Comparison of ENCODE assay signal across 23 cellular contexts in the genomic region with DNA sequence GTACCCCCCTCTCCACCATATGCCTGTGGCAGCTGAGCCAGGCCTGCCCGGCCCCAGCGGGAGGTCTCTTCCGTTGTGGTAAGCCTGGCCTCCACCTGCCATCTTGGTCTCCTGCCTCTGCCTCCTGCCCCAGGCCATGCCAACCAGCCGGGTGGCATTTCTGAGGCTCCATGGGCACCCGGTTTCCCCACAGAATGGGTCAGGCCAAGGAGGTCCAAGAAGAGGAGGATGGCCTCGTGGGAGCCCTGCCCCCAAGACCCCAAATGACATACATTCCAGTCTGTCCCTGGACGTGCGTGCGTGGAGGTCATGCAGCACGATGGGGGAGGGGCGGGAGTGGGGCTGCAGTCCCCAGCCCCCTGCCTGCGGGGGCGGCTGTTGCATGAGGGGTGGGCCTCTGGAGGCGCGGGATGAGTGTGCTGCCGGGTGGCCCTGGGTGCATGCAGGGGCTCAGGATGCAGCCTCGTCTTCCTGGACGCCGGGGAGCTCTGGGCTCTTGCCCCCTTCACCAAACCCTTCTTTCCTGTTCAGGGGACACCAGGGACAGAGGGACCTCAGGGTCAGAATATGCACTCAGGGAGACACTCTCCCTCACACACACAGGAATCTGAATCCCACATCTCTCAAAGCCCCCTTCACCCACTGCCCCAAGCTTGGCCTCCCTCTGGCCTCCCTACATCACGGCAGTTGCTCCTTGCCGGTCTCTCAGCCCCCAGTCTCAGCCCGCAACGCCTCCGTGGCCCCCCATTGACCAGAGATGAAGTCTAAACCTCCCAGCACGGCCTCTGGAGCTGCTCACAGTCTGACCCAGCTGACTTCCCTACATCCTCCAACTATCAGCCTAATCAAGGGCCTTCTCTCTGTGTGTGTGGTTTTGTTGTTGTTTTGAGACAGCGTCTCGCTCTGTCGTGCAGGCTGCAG. TPM values are rescaled to one million over a fixed set of nuclear protein-coding genes. Genes with fewer than 3 reads are reported as not detected.
"Had no signal": no experiment of that assay in that cellular context is flagged by ENCODE, and none has a peak within 500 bp of the region (broad histone marks: within the 10 kb centered on the region; RNA-seq: fewer than 3 reads in every experiment).

No MANE protein-coding gene starts in this region.

- H3K36me3 Mint-ChIP-seq: immature natural killer cell had no signal

- H3K4me3 Mint-ChIP-seq: immature natural killer cell; naive thymus-derived CD8-positive, alpha-beta T cell; stimulated activated memory B cell treated with anti-CD40 and anti-IgM and Interleukin-4, amounts not matched to agents 10 μg/mL and 1 μg/mL and 100 μg/mL, for 72 hours had no signal

- DNase-seq: caudate nucleus; effector CD4-positive, alpha-beta T cell; immature natural killer cell; mammary epithelial cell; naive thymus-derived CD8-positive, alpha-beta T cell; psoas muscle; retina; stimulated activated CD4-positive, alpha-beta T cell treated with anti-CD3 and anti-CD28 coated beads, Interleukin-15, amount 100 ng/mL, for 24 hours; stimulated activated CD4-positive, alpha-beta T cell treated with anti-CD3 and anti-CD28 coated beads, Interleukin-1b, Interleukin-23, amount 100 ng/mL, for 48 hours; stimulated activated CD4-positive, alpha-beta T cell treated with anti-CD3 and anti-CD28 coated beads, Interleukin-4, amount 100 ng/mL, for 24 hours; stomach; substantia nigra; transverse colon had no signal

- H3K27me3 ChIP-seq: right lobe of liver, stomach, transverse colon had no signal

- H3K4me1 Mint-ChIP-seq: immature natural killer cell; stimulated activated memory B cell treated with anti-CD40 and anti-IgM and Interleukin-4, amounts not matched to agents 10 μg/mL and 1 μg/mL and 100 μg/mL, for 72 hours had no signal

- H3K4me3 ChIP-seq: coronary artery, mucosa of descending colon, psoas muscle, right lobe of liver, stomach, thoracic aorta, transverse colon had no signal

- H3K36me3 ChIP-seq: right lobe of liver, transverse colon had no signal

- H3K27ac Mint-ChIP-seq: immature natural killer cell; stimulated activated memory B cell treated with anti-CD40 and anti-IgM and Interleukin-4, amounts not matched to agents 10 μg/mL and 1 μg/mL and 100 μg/mL, for 72 hours had no signal

- H3K9me3 Mint-ChIP-seq: immature natural killer cell; naive thymus-derived CD8-positive, alpha-beta T cell; stimulated activated memory B cell treated with anti-CD40 and anti-IgM and Interleukin-4, amounts not matched to agents 10 μg/mL and 1 μg/mL and 100 μg/mL, for 72 hours had no signal

- ATAC-seq: mucosa of descending colon; naive thymus-derived CD8-positive, alpha-beta T cell; psoas muscle; right lobe of liver; stimulated activated memory B cell treated with anti-CD40 and anti-IgM and Interleukin-4, amounts not matched to agents 10 μg/mL and 1 μg/mL and 100 μg/mL, for 72 hours had no signal

- H3K27ac ChIP-seq: coronary artery, psoas muscle, right lobe of liver, stomach, thoracic aorta, transverse colon had no signal

- H3K4me1 ChIP-seq: psoas muscle, right lobe of liver had no signal

- H3K9me3 ChIP-seq: mucosa of descending colon, psoas muscle, right lobe of liver, stomach, thoracic aorta, transverse colon had no signal

- H3K27me3 Mint-ChIP-seq: naive thymus-derived CD8-positive, alpha-beta T cell; stimulated activated memory B cell treated with anti-CD40 and anti-IgM and Interleukin-4, amounts not matched to agents 10 μg/mL and 1 μg/mL and 100 μg/mL, for 72 hours had no signal

RNA-seq across cellular contexts. Expression of a gene that starts 54.2 kb away (rescaled TPM):
- total RNA-seq: chondrocyte, dermis microvascular lymphatic vessel endothelial cell, frontal cortex, glomerular endothelial cell, kidney epithelial cell, mammary epithelial cell had no signal
- polyA plus RNA-seq: mammary epithelial cell; naive thymus-derived CD8-positive, alpha-beta T cell had no signal
